ENCODE assay signal across 14 cellular contexts in genomic region chr1:232047473-232047872, GRCh38.
DNase-seq lines count a peak whose midpoint lies in the region; TF ChIP-seq lines count a peak whose summit lies in the region.
"Had no signal": no experiment of that assay in that cellular context is flagged by ENCODE, and none has a peak within 500 bp of the region (broad histone marks: within the 10 kb centered on the region; RNA-seq: fewer than 3 reads in every experiment).

No MANE protein-coding gene starts in this region.

- H3K4me3 ChIP-seq in LNCaP clone FGC (ENCODE audit: low read depth, low read length), result no peak overlapping the region
- no peak overlapping the region for H3K4me3 ChIP-seq in mammary epithelial cell (replicated peaks in 1 of 3; ENCODE audit: insufficient read depth in 1 of 3, low read depth in 2 of 3, low read length in 3 of 3)
- H3K4me3 ChIP-seq: prostate gland had no signal

- dilution Hi-C loops in mammary epithelial cell (cut with HindIII; ENCODE audit: low sequenced_read_pairs), result no loop called here

- peaks cover 12% of the 10 kb centered on the region for H3K4me1 ChIP-seq in mammary epithelial cell (ENCODE audit: insufficient read depth, low read length)
- H3K4me1 ChIP-seq: prostate gland had no signal

- H3K4me3 Mint-ChIP-seq in neural crest cell, result no peak overlapping the region
- no peak overlapping the region for H3K4me3 Mint-ChIP-seq in activated CD4-positive, alpha-beta memory T cell treated with anti-CD3 and anti-CD28 coated beads for 36 hours
- H3K4me3 Mint-ChIP-seq: HFFc6; T-helper 1 cell treated with Interleukin-12 subunit alpha and Interleukin-12 subunit beta and Interleukin-4 antibody, amounts not matched to agents 30 μg/mL and 1 μg/mL, for 36 hours had no signal

- peak; percentile 38; the same call in 1 of the 2 replicates for TF ChIP-seq CTCF in LNCaP clone FGC (IDR thresholded peaks at IDR 0.05; ENCODE audit: control insufficient read depth, extremely low read depth, insufficient read depth)
- TF ChIP-seq CTCF in mammary epithelial cell (conservative IDR thresholded peaks at IDR 0.05 in 1 of 2, IDR thresholded peaks at IDR 0.05 in 1 of 2; ENCODE audit: extremely low read depth in 1 of 2, insufficient read depth in 1 of 2, low read depth in 1 of 2, low read length in 2 of 2), result peak; percentile 19 to 37
- peak; percentile 37 for TF ChIP-seq CTCF in neural crest cell (conservative IDR thresholded peaks at IDR 0.05)

- peaks cover 7% of the 10 kb centered on the region for H3K9me3 Mint-ChIP-seq in neural crest cell
- H3K9me3 Mint-ChIP-seq in activated CD4-positive, alpha-beta memory T cell treated with anti-CD3 and anti-CD28 coated beads for 36 hours, result no peaks in the 10 kb centered on the region
- H3K9me3 Mint-ChIP-seq: T-helper 1 cell treated with Interleukin-12 subunit alpha and Interleukin-12 subunit beta and Interleukin-4 antibody, amounts not matched to agents 30 μg/mL and 1 μg/mL, for 36 hours had no signal

- H3K27ac Mint-ChIP-seq in neural crest cell (ENCODE audit: unreplicated experiment), result no peak overlapping the region
- no peak overlapping the region for H3K27ac Mint-ChIP-seq in activated CD4-positive, alpha-beta memory T cell treated with anti-CD3 and anti-CD28 coated beads for 36 hours
- H3K27ac Mint-ChIP-seq: HFFc6; T-helper 1 cell treated with Interleukin-12 subunit alpha and Interleukin-12 subunit beta and Interleukin-4 antibody, amounts not matched to agents 30 μg/mL and 1 μg/mL, for 36 hours had no signal

- H3K36me3 ChIP-seq in mammary epithelial cell (ENCODE audit: insufficient read depth, low read length), result no peaks in the 10 kb centered on the region
- H3K36me3 ChIP-seq: prostate gland had no signal

- H3K4me2 ChIP-seq in mammary epithelial cell (ENCODE audit: insufficient read depth, low read depth, low read length), result no peak overlapping the region

- POLR2A ChIA-PET in activated CD4-positive, alpha-beta memory T cell treated with anti-CD3 and anti-CD28 coated beads for 36 hours (lab: Charles Lee), result no interaction called here

- H2AFZ ChIP-seq in mammary epithelial cell (ENCODE audit: low read depth, low read length), result no peak overlapping the region

- BruUV-seq in mammary epithelial cell (replicated peaks; lab: Mats Ljungman, UMichigan), result no TSS peak

- no peak overlapping the region for H3K27ac ChIP-seq in mammary epithelial cell (ENCODE audit: insufficient read depth, low read depth, low read length)
- H3K27ac ChIP-seq: prostate gland had no signal

- no peak overlapping the region for H3K9ac ChIP-seq in mammary epithelial cell (ENCODE audit: insufficient read depth, low read length)

- H3K79me2 ChIP-seq in mammary epithelial cell (ENCODE audit: insufficient read depth, low read length), result no peaks in the 10 kb centered on the region

- intact Hi-C loops in mammary epithelial cell (cut with micrococcal nuclease), result loop anchor here (5.0 kb wide), 1 partner anchor 580 kb away; no protein-coding TSS in a partner anchor
- intact Hi-C loops in activated CD4-positive, alpha-beta memory T cell treated with anti-CD3 and anti-CD28 coated beads for 36 hours (cut with micrococcal nuclease), result loop anchor here (10.0 kb wide), 1 partner anchor 577 kb away; no protein-coding TSS in a partner anchor

- H3K9me3 ChIP-seq in mammary epithelial cell (replicated peaks; ENCODE audit: insufficient read depth, low read length), result no peaks in the 10 kb centered on the region
- H3K9me3 ChIP-seq: prostate gland had no signal

- no peaks in the 10 kb centered on the region for H4K20me1 ChIP-seq in mammary epithelial cell (ENCODE audit: insufficient read depth, low read length)

- H3K27me3 Mint-ChIP-seq in neural crest cell (ENCODE audit: low read depth), result no peaks in the 10 kb centered on the region
- no peaks in the 10 kb centered on the region for H3K27me3 Mint-ChIP-seq in activated CD4-positive, alpha-beta memory T cell treated with anti-CD3 and anti-CD28 coated beads for 36 hours

- CTCF ChIA-PET in mammary epithelial cell (lab: Charles Lee; ENCODE audit: low non-redundant PET), result no interaction called here
- CTCF ChIA-PET in activated CD4-positive, alpha-beta memory T cell treated with anti-CD3 and anti-CD28 coated beads for 36 hours (lab: Charles Lee), result no interaction called here

- DNase-seq in DMS53 (lab: John Stamatoyannopoulos, UW) (peak; percentile 51), DMS53 treated with DMSO at 0.1 percent for 48 hours (lab: John Stamatoyannopoulos, UW; ENCODE audit: unreplicated experiment) (no peak), LNCaP clone FGC (ENCODE audit: low read depth) (no peak), mammary epithelial cell (no peak), neural crest cell (ENCODE audit: low read depth, low spot score) (no peak), SW 1271 (lab: John Stamatoyannopoulos, UW) (no peak), NCI-H748 treated with DMSO at 0.1 percent for 48 hours (lab: John Stamatoyannopoulos, UW) (no peak)
- no peak for DNase-seq in activated CD4-positive, alpha-beta memory T cell treated with anti-CD3 and anti-CD28 coated beads for 36 hours
- DNase-seq: activated effector memory CD4-positive, alpha-beta T cell treated with anti-CD3 and anti-CD28 coated beads, Interleukin-2, amount 50 U/mL, for 16 hours; DMS79 treated with DMSO at 0.1 percent for 48 hours; HFFc6; NCI-H187 had no signal

- H3K27me3 ChIP-seq in mammary epithelial cell (ENCODE audit: insufficient read depth, low read length), result no peaks in the 10 kb centered on the region

- in situ Hi-C loops in mammary epithelial cell (cut with MboI; ENCODE audit: low sequenced_read_pairs in 2 of 2), result no loop called here

- 81% methylated on average over 2 of the region's 2 CpGs for WGBS in mammary epithelial cell (ENCODE audit: low coverage, missing lambda C conversion rate)

- peaks cover 24% of the 10 kb centered on the region for H3K4me1 Mint-ChIP-seq in neural crest cell
- peaks cover 7% of the 10 kb centered on the region for H3K4me1 Mint-ChIP-seq in activated CD4-positive, alpha-beta memory T cell treated with anti-CD3 and anti-CD28 coated beads for 36 hours (ENCODE audit: low read depth)

- no peaks in the 10 kb centered on the region for H3K36me3 Mint-ChIP-seq in neural crest cell (ENCODE audit: low read depth)
- H3K36me3 Mint-ChIP-seq in activated CD4-positive, alpha-beta memory T cell treated with anti-CD3 and anti-CD28 coated beads for 36 hours, result no peaks in the 10 kb centered on the region
